ENCODE assay signal across 6 cellular contexts in genomic region chr7:96915029-96915428, GRCh38.
"Had no signal": no experiment of that assay in that cellular context is flagged by ENCODE, and none has a peak within 500 bp of the region (broad histone marks: within the 10 kb centered on the region; RNA-seq: fewer than 3 reads in every experiment).

No MANE protein-coding gene starts in this region.

- DNase-seq: H9, HCEC 1CT, IMR-90, KG1 had no signal

- H3K4me2 ChIP-seq: GM23338 had no signal

- H3K4me3 ChIP-seq: GM23338, K562 had no signal

- H2AFZ ChIP-seq: GM23338 had no signal
